9 cellular contexts compared by ENCODE assay signal in genomic region chr13:48561461-48562224, GRCh38. TPM values are rescaled to one million over a fixed set of nuclear protein-coding genes. Genes with fewer than 3 reads are reported as not detected.
DNase-seq lines count a peak whose midpoint lies in the region; ATAC-seq and TF ChIP-seq lines count a peak whose summit lies in the region.
"Had no signal": no experiment of that assay in that cellular context is flagged by ENCODE, and none has a peak within 500 bp of the region (broad histone marks: within the 10 kb centered on the region; RNA-seq: fewer than 3 reads in every experiment).

No MANE protein-coding gene starts in this region.

- H3K27ac ChIP-seq in left lung (peak overlapping the region in 1 of 2 donors; percentile 73), substantia nigra (ENCODE audit: low read depth, low read length, poor library complexity, severe bottlenecking) (no peak overlapping the region), ascending aorta (no peak overlapping the region)
- H3K27ac ChIP-seq: suprapubic skin had no signal

- peak; percentile 34 for ATAC-seq in GM18498 (IDR thresholded peaks at IDR 0.05; ENCODE audit: unreplicated experiment)
- ATAC-seq in GM21528 (IDR thresholded peaks at IDR 0.05; ENCODE audit: low FRiP score, unreplicated experiment), result peak; percentile 27
- ATAC-seq in left lung, result peak; percentile 31

- H3K4me1 ChIP-seq in left lung (peaks cover 0 to 46% of the 10 kb centered on the region in 2 donors), ascending aorta (no peaks in the 10 kb centered on the region)

- H3K27me3 ChIP-seq in left lung (no peaks in the 10 kb centered on the region), ascending aorta (no peaks in the 10 kb centered on the region)
- H3K27me3 ChIP-seq: suprapubic skin had no signal

- H3K9me3 ChIP-seq in left lung (no peaks in the 10 kb centered on the region), ascending aorta (no peaks in the 10 kb centered on the region)
- H3K9me3 ChIP-seq: suprapubic skin had no signal

- no peak for TF ChIP-seq CTCF in NB4 (IDR thresholded peaks at IDR 0.05; ENCODE audit: low read depth, low read length)
- no peak for TF ChIP-seq CTCF in left lung (IDR thresholded peaks at IDR 0.05)
- no peak for TF ChIP-seq CTCF in ascending aorta (IDR thresholded peaks at IDR 0.05)

- intact Hi-C loops in left lung (cut with DNase I) (no loop called here), ascending aorta (cut with DNase I) (no loop called here)

- no peak overlapping the region for H3K4me3 ChIP-seq in NB4 (ENCODE audit: low read depth, low read length)
- H3K4me3 ChIP-seq in left lung, result no peak overlapping the region
- no peak overlapping the region for H3K4me3 ChIP-seq in ascending aorta
- H3K4me3 ChIP-seq: suprapubic skin had no signal

- TF ChIP-seq POLR2A in NB4 (IDR thresholded peaks at IDR 0.05; ENCODE audit: extremely low read depth, insufficient read length), result no peak

- H3K36me3 ChIP-seq in left lung (no peaks in the 10 kb centered on the region), ascending aorta (no peaks in the 10 kb centered on the region)
- H3K36me3 ChIP-seq: suprapubic skin had no signal

- DNase-seq in NB4 (ENCODE audit: low read depth) (peak; percentile 53), left lung (no peak), substantia nigra (lab: John Stamatoyannopoulos, UW) (no peak), ascending aorta (ENCODE audit: low spot score in 2 of 2) (no peak), SHP77 treated with DMSO at 0.1 percent for 48 hours (lab: John Stamatoyannopoulos, UW) (no peak)
- DNase-seq: T1000 had no signal

RNA-seq across cellular contexts. Expression of gene RCBTB2, which starts 28.8 kb away (rescaled TPM):
- total RNA-seq in left lung (10 to 100 TPM; 17.1 to 17.2 TPM), ascending aorta (1.8 TPM)
